ENCODE assay signal across 21 cellular contexts in genomic region chr10:102763037-102763607, GRCh38. TPM values are rescaled to one million over a fixed set of nuclear protein-coding genes. Genes with fewer than 3 reads are reported as not detected.
DNase-seq lines count a peak whose midpoint lies in the region; ATAC-seq and TF ChIP-seq lines count a peak whose summit lies in the region.
"Had no signal": no experiment of that assay in that cellular context is flagged by ENCODE, and none has a peak within 500 bp of the region (broad histone marks: within the 10 kb centered on the region; RNA-seq: fewer than 3 reads in every experiment).

No MANE protein-coding gene starts in this region.

- no peak overlapping the region for H3K4me3 ChIP-seq in CD8-positive, alpha-beta memory T cell (ENCODE audit: low read length)
- no peak overlapping the region for H3K4me3 ChIP-seq in RWPE2 (ENCODE audit: severe bottlenecking)
- H3K4me3 ChIP-seq in cardiac muscle cell: no peak overlapping the region
- no peak overlapping the region for H3K4me3 ChIP-seq in naive thymus-derived CD4-positive, alpha-beta T cell (ENCODE audit: low read length)
- H3K4me3 ChIP-seq in tibial artery: no peak overlapping the region
- H3K4me3 ChIP-seq: gastroesophageal sphincter, SJSA1, tibial nerve had no signal

- H3K36me3 Mint-ChIP-seq in CD8-positive, alpha-beta memory T cell: peaks cover 3 to 62% (median 13%) of the 10 kb centered on the region in 3 donors
- no peaks in the 10 kb centered on the region for H3K36me3 Mint-ChIP-seq in mesothelial cell of epicardium
- H3K36me3 Mint-ChIP-seq in naive thymus-derived CD4-positive, alpha-beta T cell: peaks cover 9 to 48% (median 26%) of the 10 kb centered on the region in 5 donors

- no peak for DNase-seq in CD8-positive, alpha-beta memory T cell
- no peak for DNase-seq in RWPE2 (ENCODE audit: low spot score)
- no peak for DNase-seq in cardiac muscle cell (ENCODE audit: low read depth in 1 of 2, low spot score in 1 of 2)
- DNase-seq in mesothelial cell of epicardium (ENCODE audit: low spot score in 2 of 2, unreplicated experiment in 2 of 2): no peak
- no peak for DNase-seq in RPMI8226
- DNase-seq in naive thymus-derived CD4-positive, alpha-beta T cell: no peak
- no peak for DNase-seq in COLO668 (lab: John Stamatoyannopoulos, UW; ENCODE audit: unreplicated experiment)
- no peak for DNase-seq in tibial artery
- DNase-seq: activated CD4-positive, alpha-beta T cell treated with anti-CD3 and anti-CD28 coated beads for 4 hours; activated naive CD4-positive, alpha-beta T cell; DMS153; HFFc6; KG1; NCI-H1048; NCI-H2081; NCI-H524 had no signal

- H3K9me3 Mint-ChIP-seq in CD8-positive, alpha-beta memory T cell: no peaks in the 10 kb centered on the region
- H3K9me3 Mint-ChIP-seq in mesothelial cell of epicardium: no peaks in the 10 kb centered on the region
- H3K9me3 Mint-ChIP-seq in naive thymus-derived CD4-positive, alpha-beta T cell: peaks cover 0 to 1% (median 0%) of the 10 kb centered on the region in 11 donors
- H3K9me3 Mint-ChIP-seq: dendritic cell treated with granulocyte-macrophage colony-stimulating factor and Interleukin-4, amounts not matched to agents 40 ng/mL and 50 ng/mL, for 4 days; HFFc6 had no signal

- peak overlapping the region in 1 of 8 donors; percentile 44 for H3K27ac Mint-ChIP-seq in CD8-positive, alpha-beta memory T cell
- H3K27ac Mint-ChIP-seq in mesothelial cell of epicardium: peak overlapping the region; percentile 96
- peak overlapping the region in 1 of 9 donors; percentile 19 for H3K27ac Mint-ChIP-seq in naive thymus-derived CD4-positive, alpha-beta T cell
- H3K27ac Mint-ChIP-seq: dendritic cell treated with granulocyte-macrophage colony-stimulating factor and Interleukin-4, amounts not matched to agents 40 ng/mL and 50 ng/mL, for 4 days; HFFc6 had no signal

- TF ChIP-seq CTCF in RWPE2 (IDR thresholded peaks at IDR 0.05; ENCODE audit: poor library complexity, severe bottlenecking) (no peak), cardiac muscle cell (IDR thresholded peaks at IDR 0.05; ENCODE audit: low read depth, low read length) (no peak), mesothelial cell of epicardium (IDR thresholded peaks at IDR 0.05; ENCODE audit: unreplicated experiment) (no peak), tibial artery (IDR thresholded peaks at IDR 0.05) (no peak)

- H3K27ac ChIP-seq in CD8-positive, alpha-beta memory T cell (ENCODE audit: low read depth, low read length): peak overlapping the region; percentile 24
- H3K27ac ChIP-seq in RWPE2 (ENCODE audit: poor library complexity, severe bottlenecking): peak overlapping the region; percentile 67
- peak overlapping the region; percentile 43 for H3K27ac ChIP-seq in cardiac muscle cell
- H3K27ac ChIP-seq in naive thymus-derived CD4-positive, alpha-beta T cell (ENCODE audit: low read depth, low read length): no peak overlapping the region
- H3K27ac ChIP-seq in tibial artery: peak overlapping the region in 1 of 2 donors; percentile 83
- H3K27ac ChIP-seq: SJSA1 had no signal

- no peaks in the 10 kb centered on the region for H3K36me3 ChIP-seq in CD8-positive, alpha-beta memory T cell (ENCODE audit: insufficient read depth, low read length)
- H3K36me3 ChIP-seq in RWPE2 (ENCODE audit: low read depth) (0 out of 2 replicates have a peak, but pooled peaks cover 4% of the 10 kb centered on the region), cardiac muscle cell (no peaks in the 10 kb centered on the region), tibial artery (no peaks in the 10 kb centered on the region)
- peaks cover 0 to 10% (median 5%) of the 10 kb centered on the region in 3 experiments for H3K36me3 ChIP-seq in naive thymus-derived CD4-positive, alpha-beta T cell (ENCODE audit: control insufficient read depth in 2 of 3, insufficient read depth in 3 of 3, low read length in 3 of 3)

- H3K4me1 ChIP-seq in CD8-positive, alpha-beta memory T cell (ENCODE audit: insufficient read depth, low read length): peaks cover 11% of the 10 kb centered on the region
- H3K4me1 ChIP-seq in RWPE2 (ENCODE audit: insufficient read depth, poor library complexity, severe bottlenecking) (peaks cover 18% of the 10 kb centered on the region), cardiac muscle cell (ENCODE audit: low read depth) (peaks cover 17% of the 10 kb centered on the region), tibial artery (peaks cover 0 to 97% (median 52%) of the 10 kb centered on the region in 4 donors)
- no peaks in the 10 kb centered on the region for H3K4me1 ChIP-seq in naive thymus-derived CD4-positive, alpha-beta T cell (ENCODE audit: control insufficient read depth in 2 of 2, insufficient read depth in 2 of 2, low read length in 2 of 2)

- POLR2A ChIA-PET in CD8-positive, alpha-beta memory T cell (lab: Charles Lee): interaction anchor here (0.6 kb wide), 1 partner anchor 113 kb away, joined by 6 read pairs; no protein-coding TSS in a partner anchor
- POLR2A ChIA-PET in naive thymus-derived CD4-positive, alpha-beta T cell (lab: Charles Lee): no interaction called here

- no peaks in the 10 kb centered on the region for H3K27me3 ChIP-seq in CD8-positive, alpha-beta memory T cell (ENCODE audit: insufficient read depth, low read length, poor library complexity, severe bottlenecking)
- H3K27me3 ChIP-seq in RWPE2 (ENCODE audit: insufficient read depth, poor library complexity, severe bottlenecking) (no peaks in the 10 kb centered on the region), cardiac muscle cell (no peaks in the 10 kb centered on the region), tibial artery (no peaks in the 10 kb centered on the region)
- no peaks in the 10 kb centered on the region for H3K27me3 ChIP-seq in naive thymus-derived CD4-positive, alpha-beta T cell (ENCODE audit: control insufficient read depth in 2 of 2, insufficient read depth in 2 of 2, low read length in 2 of 2)
- H3K27me3 ChIP-seq: gastroesophageal sphincter, SJSA1, tibial nerve had no signal

- no peaks in the 10 kb centered on the region for H3K9me3 ChIP-seq in CD8-positive, alpha-beta memory T cell (ENCODE audit: low read length)
- H3K9me3 ChIP-seq in RWPE2 (ENCODE audit: severe bottlenecking) (no peaks in the 10 kb centered on the region), cardiac muscle cell (ENCODE audit: low read depth) (no peaks in the 10 kb centered on the region), tibial artery (no peaks in the 10 kb centered on the region)
- H3K9me3 ChIP-seq in naive thymus-derived CD4-positive, alpha-beta T cell (ENCODE audit: control insufficient read depth in 2 of 3, low read length in 3 of 3): no peaks in the 10 kb centered on the region
- H3K9me3 ChIP-seq: gastroesophageal sphincter, SJSA1, tibial nerve had no signal

- intact Hi-C loops in naive thymus-derived CD4-positive, alpha-beta T cell (cut with micrococcal nuclease): no loop called here
- intact Hi-C loops in tibial artery (cut with DNase I; ENCODE audit: low total_unique reads): no loop called here

- peaks cover 35 to 62% (median 40%) of the 10 kb centered on the region in 3 donors for H3K4me1 Mint-ChIP-seq in CD8-positive, alpha-beta memory T cell
- peaks cover 72% of the 10 kb centered on the region for H3K4me1 Mint-ChIP-seq in mesothelial cell of epicardium
- peaks cover 30 to 65% (median 43%) of the 10 kb centered on the region in 7 donors for H3K4me1 Mint-ChIP-seq in naive thymus-derived CD4-positive, alpha-beta T cell

- H3K4me3 Mint-ChIP-seq in CD8-positive, alpha-beta memory T cell: no peak overlapping the region
- no peak overlapping the region for H3K4me3 Mint-ChIP-seq in mesothelial cell of epicardium
- H3K4me3 Mint-ChIP-seq in naive thymus-derived CD4-positive, alpha-beta T cell: no peak overlapping the region
- H3K4me3 Mint-ChIP-seq: CD14-positive monocyte; dendritic cell treated with granulocyte-macrophage colony-stimulating factor and Interleukin-4, amounts not matched to agents 40 ng/mL and 50 ng/mL, for 4 days; HFFc6 had no signal

- CTCF ChIA-PET in CD8-positive, alpha-beta memory T cell (lab: Charles Lee): no interaction called here
- CTCF ChIA-PET in naive thymus-derived CD4-positive, alpha-beta T cell (lab: Charles Lee): no interaction called here

- no peak for ATAC-seq in RWPE2 (ENCODE audit: low read depth)
- ATAC-seq in naive thymus-derived CD4-positive, alpha-beta T cell: no peak
- ATAC-seq: gastroesophageal sphincter had no signal

- H3K27me3 Mint-ChIP-seq in CD8-positive, alpha-beta memory T cell: no peaks in the 10 kb centered on the region
- H3K27me3 Mint-ChIP-seq in mesothelial cell of epicardium (ENCODE audit: low read depth): no peaks in the 10 kb centered on the region
- H3K27me3 Mint-ChIP-seq in naive thymus-derived CD4-positive, alpha-beta T cell: no peaks in the 10 kb centered on the region
- H3K27me3 Mint-ChIP-seq: dendritic cell treated with granulocyte-macrophage colony-stimulating factor and Interleukin-4, amounts not matched to agents 40 ng/mL and 50 ng/mL, for 4 days had no signal

RNA-seq across cellular contexts. Expression of gene WBP1L, which starts 19.4 kb away (rescaled TPM):
- total RNA-seq in CD8-positive, alpha-beta memory T cell: 10 to 100 TPM; 16.0 to 17.8 TPM
- 28.5 TPM for polyA plus RNA-seq in CD8-positive, alpha-beta memory T cell
- total RNA-seq in cardiac muscle cell (40.6 and 43.9 TPM in 2 replicates), mesothelial cell of epicardium (56.3 to 56.7 TPM (median 56.3 TPM) in 3 replicates)
- polyA plus RNA-seq in cardiac muscle cell: 14.2 and 17.1 TPM in 2 replicates
- 10 to 100 TPM; 20.5 to 37.9 (median 34.1) TPM for total RNA-seq in naive thymus-derived CD4-positive, alpha-beta T cell
- 10 to 100 TPM; 19.4 to 30.3 TPM for polyA plus RNA-seq in naive thymus-derived CD4-positive, alpha-beta T cell

RNA-seq across cellular contexts. Expression of gene SFXN2, which starts 48.7 kb away (rescaled TPM):
- total RNA-seq in CD8-positive, alpha-beta memory T cell: 10 to 100 TPM; 27.6 to 30.6 TPM
- polyA plus RNA-seq in CD8-positive, alpha-beta memory T cell: 10.1 TPM
- total RNA-seq in cardiac muscle cell: 10.5 and 14.2 TPM in 2 replicates
- polyA plus RNA-seq in cardiac muscle cell: 18.6 and 26.1 TPM in 2 replicates
- total RNA-seq in mesothelial cell of epicardium: 33.3 to 36.8 TPM (median 34.9 TPM) in 3 replicates
- 10 to 100 TPM; 11.6 to 32.1 (median 26.8) TPM for total RNA-seq in naive thymus-derived CD4-positive, alpha-beta T cell
- 10 to 100 TPM; 11.4 to 17.5 TPM for polyA plus RNA-seq in naive thymus-derived CD4-positive, alpha-beta T cell

RNA-seq across cellular contexts. Expression of gene ARL3, which starts 48.9 kb away (rescaled TPM):
- total RNA-seq in CD8-positive, alpha-beta memory T cell: 1 to 10 TPM; 8.7 TPM
- polyA plus RNA-seq in CD8-positive, alpha-beta memory T cell: 5.7 TPM
- total RNA-seq in cardiac muscle cell (16.3 and 24.5 TPM in 2 replicates), mesothelial cell of epicardium (13.0 to 13.9 TPM (median 13.7 TPM) in 3 replicates)
- 42.2 and 47.3 TPM in 2 replicates for polyA plus RNA-seq in cardiac muscle cell
- total RNA-seq in naive thymus-derived CD4-positive, alpha-beta T cell: 1 to 10 TPM; 1.3 to 5.1 (median 2.9) TPM
- polyA plus RNA-seq in naive thymus-derived CD4-positive, alpha-beta T cell: 1 to 10 TPM; 2.2 to 3.4 TPM
